In the genomic region with DNA sequence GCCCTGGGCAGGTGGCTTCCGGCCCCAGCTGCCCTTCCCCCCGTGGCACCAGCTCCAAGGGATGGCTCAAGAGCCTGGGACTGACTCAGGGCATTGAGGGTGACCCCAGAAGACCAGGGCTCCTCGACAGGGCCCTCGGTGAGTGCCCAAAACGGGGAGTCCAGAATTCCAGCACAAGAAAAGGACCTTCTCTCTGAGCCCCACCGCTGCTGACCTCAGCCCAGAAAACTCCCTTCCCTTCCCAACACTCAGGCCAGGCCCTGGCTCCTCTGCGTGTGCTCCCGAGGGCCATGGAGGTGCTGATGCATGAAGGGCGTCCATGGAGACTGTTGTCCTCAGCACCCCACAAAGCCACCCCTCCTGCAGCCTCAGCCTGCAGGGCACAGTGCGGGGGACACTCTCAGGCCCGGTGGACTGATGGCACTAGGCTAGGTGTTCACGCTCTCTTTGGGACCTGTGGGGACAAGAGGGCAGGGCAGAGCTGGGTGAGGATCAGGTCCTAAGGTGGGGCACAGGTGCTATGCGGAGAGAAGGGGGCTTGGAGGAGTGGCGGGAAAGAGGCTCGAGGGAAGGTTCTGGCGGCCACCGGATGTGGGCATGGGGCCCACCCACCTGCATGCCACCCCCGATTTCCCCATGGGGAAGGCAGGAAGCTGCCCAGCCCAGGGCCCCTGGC, we compare ENCODE assay signal across 10 cellular contexts. TPM values are rescaled to one million over a fixed set of nuclear protein-coding genes. Genes with fewer than 3 reads are reported as not detected.
DNase-seq lines count a peak whose midpoint lies in the region; ATAC-seq and TF ChIP-seq lines count a peak whose summit lies in the region.
"Had no signal": no experiment of that assay in that cellular context is flagged by ENCODE, and none has a peak within 500 bp of the region (broad histone marks: within the 10 kb centered on the region; RNA-seq: fewer than 3 reads in every experiment).

No MANE protein-coding gene starts in this region.

- peaks cover 0 to 42% (median 7%) of the 10 kb centered on the region in 9 donors for H3K27me3 ChIP-seq in heart left ventricle
- peaks cover 0 to 3% of the 10 kb centered on the region in 2 donors for H3K27me3 ChIP-seq in right atrium auricular region
- no peaks in the 10 kb centered on the region for H3K27me3 ChIP-seq in naive thymus-derived CD4-positive, alpha-beta T cell (ENCODE audit: control insufficient read depth in 2 of 2, insufficient read depth in 2 of 2, low read length in 2 of 2)
- no peaks in the 10 kb centered on the region for H3K27me3 ChIP-seq in upper lobe of right lung
- no peaks in the 10 kb centered on the region for H3K27me3 ChIP-seq in prostate gland (replicated peaks; ENCODE audit: insufficient read depth)

- TF ChIP-seq CTCF in heart left ventricle (IDR thresholded peaks at IDR 0.05) (no peak), right atrium auricular region (IDR thresholded peaks at IDR 0.05) (no peak), upper lobe of right lung (IDR thresholded peaks at IDR 0.05) (no peak), prostate gland (IDR thresholded peaks at IDR 0.05) (no peak)

- CTCF ChIA-PET in naive thymus-derived CD4-positive, alpha-beta T cell (lab: Charles Lee): interaction anchor here (0.5 to 4.8 kb wide), 6 partner anchors 7 to 21 kb away, joined by 3 to 59 read pairs (median 10); no protein-coding TSS in a partner anchor

- H3K36me3 ChIP-seq in heart left ventricle (peaks cover 0 to 15% (median 0%) of the 10 kb centered on the region in 9 donors), right atrium auricular region (no peaks in the 10 kb centered on the region), upper lobe of right lung (no peaks in the 10 kb centered on the region), prostate gland (no peaks in the 10 kb centered on the region)
- H3K36me3 ChIP-seq in naive thymus-derived CD4-positive, alpha-beta T cell (ENCODE audit: control insufficient read depth in 2 of 3, insufficient read depth in 3 of 3, low read length in 3 of 3): peaks cover 12 to 25% (median 17%) of the 10 kb centered on the region in 3 experiments

- ATAC-seq in heart left ventricle (no peak), upper lobe of right lung (no peak), GM21737 (IDR thresholded peaks at IDR 0.05; ENCODE audit: unreplicated experiment) (no peak), HG02970 (IDR thresholded peaks at IDR 0.05; ENCODE audit: low FRiP score, unreplicated experiment) (no peak)
- no peak for ATAC-seq in naive thymus-derived CD4-positive, alpha-beta T cell

- H3K27ac ChIP-seq in heart left ventricle: peak overlapping the region in 4 of 12 donors; percentile 49 to 100 (median 68)
- H3K27ac ChIP-seq in right atrium auricular region: no peak overlapping the region
- peak overlapping the region; percentile 98 for H3K27ac ChIP-seq in naive thymus-derived CD4-positive, alpha-beta T cell (ENCODE audit: low read depth, low read length)
- peak overlapping the region; percentile 92 for H3K27ac ChIP-seq in upper lobe of right lung
- H3K27ac ChIP-seq in prostate gland: no peak overlapping the region

- H3K4me3 ChIP-seq in heart left ventricle: peak overlapping the region in 9 of 12 donors; percentile 35 to 79 (median 49)
- peak overlapping the region in 1 of 2 donors; percentile 44 for H3K4me3 ChIP-seq in right atrium auricular region
- peak overlapping the region; percentile 98 for H3K4me3 ChIP-seq in naive thymus-derived CD4-positive, alpha-beta T cell (ENCODE audit: low read length)
- H3K4me3 ChIP-seq in upper lobe of right lung: peak overlapping the region; percentile 59
- no peak overlapping the region for H3K4me3 ChIP-seq in prostate gland

- DNase-seq in heart left ventricle: peak in 1 of 5 donors; percentile 58
- DNase-seq in right atrium auricular region (ENCODE audit: low spot score): no peak
- peak; percentile 88 to 90 for DNase-seq in activated T-cell treated with anti-CD3 and anti-CD28 coated beads, Interleukin-2, amount 50 U/mL, for 48 hours
- DNase-seq in naive thymus-derived CD4-positive, alpha-beta T cell: peak in 5 of 9 donors; percentile 14 to 79 (median 24)
- peak; percentile 67 for DNase-seq in upper lobe of right lung
- no peak for DNase-seq in prostate gland (ENCODE audit: low spot score)
- DNase-seq: NCI-H2029 had no signal

- H3K9me3 ChIP-seq in heart left ventricle (no peaks in the 10 kb centered on the region), right atrium auricular region (no peaks in the 10 kb centered on the region), upper lobe of right lung (no peaks in the 10 kb centered on the region), prostate gland (no peaks in the 10 kb centered on the region)
- H3K9me3 ChIP-seq in naive thymus-derived CD4-positive, alpha-beta T cell (ENCODE audit: control insufficient read depth in 2 of 3, low read length in 3 of 3): no peaks in the 10 kb centered on the region

- intact Hi-C loops in heart left ventricle (cut with DNase I): no loop called here
- intact Hi-C loops in naive thymus-derived CD4-positive, alpha-beta T cell (cut with micrococcal nuclease): loop anchor here (5.0 to 10.0 kb wide), 4 partner anchors 772 to 1509 kb away; a partner anchor contains a TSS
- intact Hi-C loops in upper lobe of right lung (cut with DNase I): no loop called here
- intact Hi-C loops in prostate gland (cut with DNase I): no loop called here

- H3K27ac Mint-ChIP-seq in naive thymus-derived CD4-positive, alpha-beta T cell: peak overlapping the region; percentile 87 to 100 (median 95)

- peaks cover 0 to 58% (median 15%) of the 10 kb centered on the region in 12 donors for H3K4me1 ChIP-seq in heart left ventricle
- peaks cover 0 to 20% of the 10 kb centered on the region in 2 donors for H3K4me1 ChIP-seq in right atrium auricular region
- H3K4me1 ChIP-seq in naive thymus-derived CD4-positive, alpha-beta T cell (ENCODE audit: control insufficient read depth in 2 of 2, insufficient read depth in 2 of 2, low read length in 2 of 2): peaks cover 27 to 30% of the 10 kb centered on the region in 2 donors
- peaks cover 30% of the 10 kb centered on the region for H3K4me1 ChIP-seq in upper lobe of right lung
- H3K4me1 ChIP-seq in prostate gland (replicated peaks): no peaks in the 10 kb centered on the region

- H3K4me1 Mint-ChIP-seq in naive thymus-derived CD4-positive, alpha-beta T cell: peaks cover 39 to 65% (median 49%) of the 10 kb centered on the region in 7 donors

- H3K36me3 Mint-ChIP-seq in naive thymus-derived CD4-positive, alpha-beta T cell: peaks cover 13 to 50% (median 15%) of the 10 kb centered on the region in 5 donors

- TF ChIP-seq POLR2A in heart left ventricle (IDR thresholded peaks at IDR 0.05) (no peak), prostate gland (IDR thresholded peaks at IDR 0.05) (no peak)

- peaks cover 0 to 6% (median 0%) of the 10 kb centered on the region in 11 donors for H3K9me3 Mint-ChIP-seq in naive thymus-derived CD4-positive, alpha-beta T cell

- WGBS in heart left ventricle, 4 donors: 73 to 81% (median 78%) methylated on average over 13 to 18 of the region's 18 CpGs
- whole genome bisulfite sequencing in prostate gland: 83% methylated on average over 16 of the region's 18 CpGs

- POLR2A ChIA-PET in naive thymus-derived CD4-positive, alpha-beta T cell (lab: Charles Lee): interaction anchor here (0.7 to 19.0 kb wide), 11 partner anchors 11 to 483 kb away, joined by 3 to 792 read pairs (median 4); a partner anchor contains a TSS

- H3K27me3 Mint-ChIP-seq in naive thymus-derived CD4-positive, alpha-beta T cell: peaks cover 0 to 19% (median 0%) of the 10 kb centered on the region in 5 donors

- peak overlapping the region; percentile 86 to 100 (median 97) for H3K4me3 Mint-ChIP-seq in naive thymus-derived CD4-positive, alpha-beta T cell

RNA-seq across cellular contexts. Expression of a gene that starts 4.3 kb away (rescaled TPM):
- 10 to 100 TPM in 6 of 9 donors, 1 to 10 TPM in 3; 5.1 to 23.1 (median 13.3) TPM for total RNA-seq in heart left ventricle
- polyA plus RNA-seq in heart left ventricle: 10 to 100 TPM in 1 of 2 donors, 1 to 10 TPM in 1; 1.6 to 19.0 TPM
- 1 to 10 TPM; 6.1 to 8.5 TPM for total RNA-seq in right atrium auricular region
- 10 to 100 TPM; 11.2 to 62.5 (median 20.5) TPM for total RNA-seq in naive thymus-derived CD4-positive, alpha-beta T cell
- polyA plus RNA-seq in naive thymus-derived CD4-positive, alpha-beta T cell: 1 to 10 TPM in 1 of 2 donors, under 1 TPM in 1; 0.20 to 1.5 TPM
- total RNA-seq in upper lobe of right lung: 21.0 TPM
- 10 to 100 TPM; 22.7 to 26.5 TPM for total RNA-seq in prostate gland

RNA-seq across cellular contexts. Expression of a gene that starts 19.1 kb away (rescaled TPM):
- total RNA-seq in heart left ventricle: 10 to 100 TPM; 44.1 to 69.9 (median 58.0) TPM
- 10 to 100 TPM; 53.9 to 92.7 TPM for polyA plus RNA-seq in heart left ventricle
- 10 to 100 TPM; 50.0 to 51.4 TPM for total RNA-seq in right atrium auricular region
- total RNA-seq in naive thymus-derived CD4-positive, alpha-beta T cell: 10 to 100 TPM; 36.0 to 75.6 (median 62.3) TPM
- 10 to 100 TPM; 69.4 to 91.7 TPM for polyA plus RNA-seq in naive thymus-derived CD4-positive, alpha-beta T cell
- 82.4 TPM for total RNA-seq in upper lobe of right lung
- total RNA-seq in prostate gland: 10 to 100 TPM; 44.8 to 70.0 TPM

RNA-seq across cellular contexts. Expression of a gene that starts 52.1 kb away (rescaled TPM):
- total RNA-seq in heart left ventricle (1 to 10 TPM in 1 of 9 donors, under 1 TPM in 5, not detected in 3; 0.12 to 2.8 (median 0.35) TPM), right atrium auricular region (under 1 TPM; 0.12 to 0.30 TPM), upper lobe of right lung (0.35 TPM), prostate gland (under 1 TPM in 1 of 2 donors, not detected in 1; 0.57 TPM)
- polyA plus RNA-seq in heart left ventricle: under 1 TPM in 1 of 2 donors, not detected in 1; 0.11 TPM
- 1 to 10 TPM in 1 of 5 experiments, under 1 TPM in 1, not detected in 3; 0.32 to 7.3 TPM for total RNA-seq in naive thymus-derived CD4-positive, alpha-beta T cell
- polyA plus RNA-seq in naive thymus-derived CD4-positive, alpha-beta T cell: not detected
- polyA plus RNA-seq: BJ had no signal

Comparison
In these comparisons a context has a peak if more than half of its experiments do, and no peak if none do; other contexts are left out.
1. DNase-seq: peak in activated T-cell treated with anti-CD3 and anti-CD28 coated beads, Interleukin-2, amount 50 U/mL, for 48 hours (2 of 2), naive thymus-derived CD4-positive, alpha-beta T cell (5 of 9) and upper lobe of right lung (single experiment); none in right atrium auricular region (single experiment) and prostate gland (single experiment).
2. H3K27ac ChIP-seq: peak in naive thymus-derived CD4-positive, alpha-beta T cell (single experiment) and upper lobe of right lung (single experiment); none in right atrium auricular region (0 of 2) and prostate gland (0 of 2).
3. H3K4me3 ChIP-seq: peak in heart left ventricle (9 of 12), naive thymus-derived CD4-positive, alpha-beta T cell (single experiment) and upper lobe of right lung (single experiment); none in prostate gland (0 of 2).
4. intact Hi-C loops: an anchor here in naive thymus-derived CD4-positive, alpha-beta T cell (5.0 to 10.0 kb wide); none called in heart left ventricle, upper lobe of right lung and prostate gland.